Comparison of ENCODE assay signal across 16 cellular contexts in the genomic region with DNA sequence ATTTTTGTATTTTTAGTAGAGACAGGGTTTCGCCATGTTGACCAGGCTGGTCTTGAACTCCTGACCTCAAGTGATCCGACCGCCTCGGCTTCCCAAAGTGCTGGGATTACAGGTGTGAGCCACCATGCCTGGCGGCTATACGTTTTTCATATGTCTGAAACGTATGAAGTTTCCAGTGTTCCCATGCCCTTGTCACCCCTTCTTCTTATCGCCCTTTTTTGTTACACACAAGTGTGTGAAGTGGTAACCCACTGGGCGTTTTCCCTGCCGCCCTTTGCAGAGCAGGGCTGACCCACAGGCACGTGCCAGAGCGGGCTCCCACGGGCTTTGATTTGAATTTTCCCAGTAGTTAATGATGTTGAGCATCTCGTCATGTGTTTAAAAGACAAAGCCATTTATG. TPM values are rescaled to one million over a fixed set of nuclear protein-coding genes. Genes with fewer than 3 reads are reported as not detected.
"Had no signal": no experiment of that assay in that cellular context is flagged by ENCODE, and none has a peak within 500 bp of the region (broad histone marks: within the 10 kb centered on the region; RNA-seq: fewer than 3 reads in every experiment).

No MANE protein-coding gene starts in this region.

- H3K4me3 Mint-ChIP-seq: brain, nephron had no signal

- H3K4me1 Mint-ChIP-seq: nephron had no signal

- H3K36me3 ChIP-seq: sigmoid colon, SJSA1 had no signal

- ATAC-seq: left cardiac atrium had no signal

- H3K27ac Mint-ChIP-seq: nephron had no signal

- H3K27me3 Mint-ChIP-seq: activated naive CD8-positive, alpha-beta T cell had no signal

- H3K9me3 ChIP-seq: sigmoid colon, SJSA1 had no signal

- H3K4me1 ChIP-seq: sigmoid colon, SJSA1 had no signal

- H3K4me3 ChIP-seq: sigmoid colon, SJSA1 had no signal

- H3K27ac ChIP-seq: sigmoid colon, SJSA1 had no signal

- DNase-seq: amygdala; cerebellar nuclear complex; dermis blood vessel endothelial cell; hypothalamus; left cardiac atrium; mesenchymal stem cell; occipital lobe; sigmoid colon; stimulated activated naive CD4-positive, alpha-beta T cell treated with Interleukin-2 at 50 U/mL for 16 hours; T1000 had no signal

RNA-seq across cellular contexts. Expression of gene IL17REL, which starts 35.0 kb away (rescaled TPM):
- total RNA-seq: left cardiac atrium, occipital lobe, sigmoid colon, SJSA1, urinary bladder had no signal
- polyA plus RNA-seq: esophagus had no signal
